ENCODE assay signal across 17 cellular contexts in the genomic region with DNA sequence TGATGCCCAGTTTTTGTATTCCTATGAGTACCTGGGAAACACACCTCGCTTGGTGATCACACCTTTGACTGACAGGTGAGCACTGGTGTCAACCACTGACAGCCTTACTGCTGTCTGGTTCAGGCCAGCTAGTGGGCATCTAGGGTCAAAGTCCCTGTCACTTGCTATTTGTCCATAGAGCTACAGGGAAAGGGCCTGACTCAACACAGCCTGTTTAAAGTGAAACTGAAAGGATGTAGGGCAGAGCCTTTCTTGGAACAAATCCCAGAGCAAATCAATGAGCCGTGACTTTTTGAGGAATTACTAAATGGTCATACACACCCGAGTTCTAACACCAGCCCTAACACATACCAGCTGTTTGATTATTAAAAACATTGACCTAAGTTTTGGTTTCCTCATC.
DNase-seq lines count a peak whose midpoint lies in the region; ATAC-seq and TF ChIP-seq lines count a peak whose summit lies in the region.
"Had no signal": no experiment of that assay in that cellular context is flagged by ENCODE, and none has a peak within 500 bp of the region (broad histone marks: within the 10 kb centered on the region; RNA-seq: fewer than 3 reads in every experiment).

No MANE protein-coding gene starts in this region.

- no peaks in the 10 kb centered on the region for H3K36me3 ChIP-seq in parathyroid adenoma (ENCODE audit: control insufficient read depth, insufficient read depth, low read length)
- H3K36me3 ChIP-seq in tibial artery = no peaks in the 10 kb centered on the region
- H3K36me3 ChIP-seq: sigmoid colon, WERI-Rb-1 had no signal

- H3K27ac Mint-ChIP-seq in activated naive CD4-positive, alpha-beta T cell treated with anti-CD3 and anti-CD28 coated beads, Interleukin-2, amount 10 ng/mL, durations not matched to agents 7 days and 5 days = no peak overlapping the region
- H3K27ac Mint-ChIP-seq in type B pancreatic cell = no peak overlapping the region
- H3K27ac Mint-ChIP-seq: CD4-positive, alpha-beta memory T cell; stimulated activated memory B cell treated with anti-CD40 and anti-IgM and Interleukin-4, amounts not matched to agents 10 μg/mL and 1 μg/mL and 100 μg/mL, for 72 hours had no signal

- peak overlapping the region; percentile 11 for H2AFZ ChIP-seq in parathyroid adenoma

- H3K79me2 ChIP-seq in parathyroid adenoma = no peaks in the 10 kb centered on the region

- H3K36me3 Mint-ChIP-seq in activated naive CD4-positive, alpha-beta T cell treated with anti-CD3 and anti-CD28 coated beads, Interleukin-2, amount 10 ng/mL, durations not matched to agents 7 days and 5 days = no peaks in the 10 kb centered on the region
- no peaks in the 10 kb centered on the region for H3K36me3 Mint-ChIP-seq in type B pancreatic cell
- H3K36me3 Mint-ChIP-seq: CD4-positive, alpha-beta memory T cell; stimulated activated memory B cell treated with anti-CD40 and anti-IgM and Interleukin-4, amounts not matched to agents 10 μg/mL and 1 μg/mL and 100 μg/mL, for 72 hours had no signal

- H3K4me1 ChIP-seq in parathyroid adenoma = no peaks in the 10 kb centered on the region
- H3K4me1 ChIP-seq in tibial artery = no peaks in the 10 kb centered on the region
- H3K4me1 ChIP-seq: sigmoid colon had no signal

- H3K9ac ChIP-seq in parathyroid adenoma = no peak overlapping the region

- H3K4me3 Mint-ChIP-seq in activated naive CD4-positive, alpha-beta T cell treated with anti-CD3 and anti-CD28 coated beads, Interleukin-2, amount 10 ng/mL, durations not matched to agents 7 days and 5 days = no peak overlapping the region
- no peak overlapping the region for H3K4me3 Mint-ChIP-seq in type B pancreatic cell
- H3K4me3 Mint-ChIP-seq: CD4-positive, alpha-beta memory T cell; nephron; stimulated activated memory B cell treated with anti-CD40 and anti-IgM and Interleukin-4, amounts not matched to agents 10 μg/mL and 1 μg/mL and 100 μg/mL, for 72 hours had no signal

- H3K27me3 Mint-ChIP-seq in activated naive CD4-positive, alpha-beta T cell treated with anti-CD3 and anti-CD28 coated beads, Interleukin-2, amount 10 ng/mL, durations not matched to agents 7 days and 5 days = no peaks in the 10 kb centered on the region
- H3K27me3 Mint-ChIP-seq in type B pancreatic cell = peaks cover 6% of the 10 kb centered on the region
- H3K27me3 Mint-ChIP-seq: stimulated activated memory B cell treated with anti-CD40 and anti-IgM and Interleukin-4, amounts not matched to agents 10 μg/mL and 1 μg/mL and 100 μg/mL, for 72 hours had no signal

- H3K27ac ChIP-seq in parathyroid adenoma (no peak overlapping the region), tibial artery (no peak overlapping the region)
- H3K27ac ChIP-seq: sigmoid colon, WERI-Rb-1 had no signal

- CTCF ChIA-PET in activated naive CD4-positive, alpha-beta T cell treated with anti-CD3 and anti-CD28 coated beads, Interleukin-2, amount 10 ng/mL, durations not matched to agents 7 days and 5 days (lab: Charles Lee) = no interaction called here

- no peaks in the 10 kb centered on the region for H3K4me1 Mint-ChIP-seq in activated naive CD4-positive, alpha-beta T cell treated with anti-CD3 and anti-CD28 coated beads, Interleukin-2, amount 10 ng/mL, durations not matched to agents 7 days and 5 days
- H3K4me1 Mint-ChIP-seq in type B pancreatic cell (ENCODE audit: unreplicated experiment) = no peaks in the 10 kb centered on the region
- H3K4me1 Mint-ChIP-seq: nephron; stimulated activated memory B cell treated with anti-CD40 and anti-IgM and Interleukin-4, amounts not matched to agents 10 μg/mL and 1 μg/mL and 100 μg/mL, for 72 hours had no signal

- H3K9me3 ChIP-seq in parathyroid adenoma (ENCODE audit: control insufficient read depth, low read length) = no peaks in the 10 kb centered on the region
- H3K9me3 ChIP-seq in tibial artery = no peaks in the 10 kb centered on the region
- H3K9me3 ChIP-seq: sigmoid colon had no signal

- DNase-seq in HK-2 (ENCODE audit: unreplicated experiment) (peak; percentile 21), NCI-H345 treated with DMSO at 0.1 percent for 48 hours (lab: John Stamatoyannopoulos, UW; ENCODE audit: unreplicated experiment) (peak; percentile 1), epithelial cell of proximal tubule (ENCODE audit: low read depth) (peak; percentile 74), type B pancreatic cell (ENCODE audit: extremely low spot score, unreplicated experiment) (no peak), tibial artery (no peak)
- no peak for DNase-seq in activated naive CD4-positive, alpha-beta T cell treated with anti-CD3 and anti-CD28 coated beads, Interleukin-2, amount 10 ng/mL, durations not matched to agents 7 days and 5 days
- DNase-seq: activated naive CD4-positive, alpha-beta T cell treated with anti-CD3 and anti-CD28 coated beads, Interleukin-2, amount 50 U/mL, for 16 hours; caudate nucleus; CD4-positive, alpha-beta memory T cell; HCEC 1CT; Karpas-422; sigmoid colon; WERI-Rb-1 had no signal

- no peaks in the 10 kb centered on the region for H3K27me3 ChIP-seq in parathyroid adenoma (ENCODE audit: control insufficient read depth, insufficient read depth, low read length)
- no peaks in the 10 kb centered on the region for H3K27me3 ChIP-seq in tibial artery
- H3K27me3 ChIP-seq: sigmoid colon had no signal

- no peak overlapping the region for H3K4me2 ChIP-seq in parathyroid adenoma (ENCODE audit: low read length)

- peaks cover 4% of the 10 kb centered on the region for H3K9me3 Mint-ChIP-seq in activated naive CD4-positive, alpha-beta T cell treated with anti-CD3 and anti-CD28 coated beads, Interleukin-2, amount 10 ng/mL, durations not matched to agents 7 days and 5 days
- H3K9me3 Mint-ChIP-seq in type B pancreatic cell = no peaks in the 10 kb centered on the region
- H3K9me3 Mint-ChIP-seq: nephron had no signal

- H3K4me3 ChIP-seq in epithelial cell of proximal tubule (ENCODE audit: low read depth, low read length) (no peak overlapping the region), parathyroid adenoma (ENCODE audit: low read depth, low read length) (no peak overlapping the region), tibial artery (no peak overlapping the region)
- H3K4me3 ChIP-seq: sigmoid colon had no signal

- intact Hi-C loops in tibial artery (cut with DNase I; ENCODE audit: low total_unique reads) = no loop called here

- ATAC-seq in GM19395 (IDR thresholded peaks at IDR 0.05; ENCODE audit: unreplicated experiment) = no peak
- ATAC-seq: stimulated activated memory B cell treated with anti-CD40 and anti-IgM and Interleukin-4, amounts not matched to agents 10 μg/mL and 1 μg/mL and 100 μg/mL, for 72 hours had no signal

- TF ChIP-seq CTCF in epithelial cell of proximal tubule (conservative IDR thresholded peaks at IDR 0.05; ENCODE audit: low read depth, low read length) = no peak
- no peak for TF ChIP-seq CTCF in parathyroid adenoma (IDR thresholded peaks at IDR 0.05)
- TF ChIP-seq CTCF in type B pancreatic cell (conservative IDR thresholded peaks at IDR 0.05) = no peak
- TF ChIP-seq CTCF in tibial artery (IDR thresholded peaks at IDR 0.05) = no peak

Comparison
In these comparisons a context has a peak if more than half of its experiments do, and no peak if none do; other contexts are left out.
1. DNase-seq: peak in HK-2 (single experiment), NCI-H345 treated with DMSO at 0.1 percent for 48 hours (single experiment) and epithelial cell of proximal tubule (single experiment); none in activated naive CD4-positive, alpha-beta T cell treated with anti-CD3 and anti-CD28 coated beads, Interleukin-2, amount 10 ng/mL, durations not matched to agents 7 days and 5 days (single experiment), type B pancreatic cell (single experiment) and tibial artery (0 of 2).